Comparison of ENCODE assay signal across 12 cellular contexts in the genomic region with DNA sequence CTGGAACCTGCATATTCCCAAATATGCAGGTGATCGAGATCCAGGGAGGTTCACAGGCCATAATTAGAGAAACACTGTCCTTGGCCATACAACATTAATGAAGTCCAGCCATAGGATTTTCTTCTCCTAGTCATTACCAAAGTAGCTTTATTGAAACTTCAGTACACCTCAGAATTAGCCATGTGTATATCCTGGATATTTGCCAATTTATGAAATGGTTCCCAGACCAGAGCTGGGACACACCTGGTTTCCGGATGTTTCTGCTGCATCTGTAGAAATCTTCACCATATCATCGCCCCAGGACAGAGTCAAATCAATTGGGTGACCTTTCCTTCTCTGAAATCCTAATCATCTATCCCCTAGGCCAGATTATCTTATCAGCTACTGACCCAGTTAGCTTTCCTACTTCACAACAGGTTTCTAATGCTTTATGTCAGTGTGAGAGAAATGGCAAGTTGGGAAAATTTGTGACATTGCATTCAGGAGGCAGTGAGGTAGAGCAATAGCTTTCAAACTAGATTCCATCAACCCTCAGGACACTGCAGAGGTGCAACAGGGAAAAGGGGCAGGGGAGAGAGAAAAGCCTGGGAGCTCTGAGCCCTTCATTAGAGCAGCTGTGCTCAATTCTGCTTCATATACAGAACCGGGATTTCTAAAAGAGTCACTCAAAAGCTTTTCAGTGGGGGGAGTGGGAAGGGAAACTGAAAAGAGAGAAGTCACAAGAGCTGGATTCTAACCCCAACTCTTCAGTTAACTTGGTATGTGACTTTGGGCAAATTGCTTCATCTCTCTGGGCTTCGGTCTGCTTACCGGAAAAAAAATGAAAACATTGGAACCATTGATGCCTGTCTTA.
DNase-seq lines count a peak whose midpoint lies in the region; ATAC-seq, FAIRE-seq and TF ChIP-seq lines count a peak whose summit lies in the region.
"Had no signal": no experiment of that assay in that cellular context is flagged by ENCODE, and none has a peak within 500 bp of the region (broad histone marks: within the 10 kb centered on the region; RNA-seq: fewer than 3 reads in every experiment).

No MANE protein-coding gene starts in this region.

- TF ChIP-seq POLR2A in GM12891 (IDR thresholded peaks at IDR 0.05; ENCODE audit: low read depth, low read length): no peak

- no peak overlapping the region for H3K4me3 Mint-ChIP-seq in activated T-helper 17 cell treated with anti-CD3 and anti-CD28 coated beads, Interleukin-2, amount 50 U/mL, for 72 hours
- H3K4me3 Mint-ChIP-seq: naive thymus-derived CD4-positive, alpha-beta T cell had no signal

- ATAC-seq in GM21390 (IDR thresholded peaks at IDR 0.05; ENCODE audit: unreplicated experiment) (peak; percentile 39), HG03066 (IDR thresholded peaks at IDR 0.05; ENCODE audit: low read depth, unreplicated experiment) (peak; percentile 45)
- no peak for ATAC-seq in activated T-helper 17 cell treated with anti-CD3 and anti-CD28 coated beads, Interleukin-2, amount 50 U/mL, for 72 hours (replicated peaks)
- ATAC-seq: naive thymus-derived CD4-positive, alpha-beta T cell had no signal

- DNase-seq in GM12891 (ENCODE audit: insufficient read length, low spot score) (no peak), SIG-M5 (lab: John Stamatoyannopoulos, UW) (peak; percentile 45), GM13976 (ENCODE audit: low spot score) (no peak), HUDEP-2 (lab: John Stamatoyannopoulos, UW; ENCODE audit: unreplicated experiment in 76 of 76) (no peak), DMS79 (lab: John Stamatoyannopoulos, UW) (no peak)
- DNase-seq: aorta; naive thymus-derived CD4-positive, alpha-beta T cell; thyroid gland had no signal

- H3K27ac Mint-ChIP-seq in activated T-helper 17 cell treated with anti-CD3 and anti-CD28 coated beads, Interleukin-2, amount 50 U/mL, for 72 hours: no peak overlapping the region

- H3K27me3 Mint-ChIP-seq in activated T-helper 17 cell treated with anti-CD3 and anti-CD28 coated beads, Interleukin-2, amount 50 U/mL, for 72 hours: peaks cover 4% of the 10 kb centered on the region

- peaks cover 5% of the 10 kb centered on the region for H3K4me1 Mint-ChIP-seq in activated T-helper 17 cell treated with anti-CD3 and anti-CD28 coated beads, Interleukin-2, amount 50 U/mL, for 72 hours

- no peaks in the 10 kb centered on the region for H3K9me3 Mint-ChIP-seq in activated T-helper 17 cell treated with anti-CD3 and anti-CD28 coated beads, Interleukin-2, amount 50 U/mL, for 72 hours
- H3K9me3 Mint-ChIP-seq: naive thymus-derived CD4-positive, alpha-beta T cell had no signal

- FAIRE-seq in GM12891 (lab: Jason Lieb, UNC): no peak
- FAIRE-seq: frontal cortex had no signal

- no peaks in the 10 kb centered on the region for H3K36me3 Mint-ChIP-seq in activated T-helper 17 cell treated with anti-CD3 and anti-CD28 coated beads, Interleukin-2, amount 50 U/mL, for 72 hours (ENCODE audit: low read depth)
- H3K36me3 Mint-ChIP-seq: naive thymus-derived CD4-positive, alpha-beta T cell had no signal

- no peak for TF ChIP-seq CTCF in GM13976 (IDR thresholded peaks at IDR 0.05; ENCODE audit: borderline replicate concordance, control extremely low read depth, extremely low read depth, insufficient read depth, missing control alignments)

- in situ Hi-C loops in GM13976 (cut with MboI; ENCODE audit: low sequenced_read_pairs, unreplicated experiment): no loop called here

TF ChIP-seq in GM12891, 5 proteins besides CTCF, POLR2A, EP300 and RAD21:
- no peak for TF ChIP-seq TAF1 (IDR thresholded peaks at IDR 0.05; ENCODE audit: low read depth, low read length)
- TF ChIP-seq SPI1 (IDR thresholded peaks at IDR 0.05; ENCODE audit: low read depth, low read length): peak; percentile 62
